Comparison of ENCODE assay signal across 1 cellular context in genomic region chr2:197786010-197786877, GRCh38.
TF ChIP-seq lines count a peak whose summit lies in the region.

No MANE protein-coding gene starts in this region.

TF ChIP-seq in GM23338, 12 proteins besides CTCF, POLR2A, EP300 and RAD21:
- TF ChIP-seq ZNF462 (CRISPR knock-in tag; IDR thresholded peaks at IDR 0.05) (peak; percentile 20; the same call in 1 of the 2 replicates), POLR2AphosphoS5 (IDR thresholded peaks at IDR 0.05; ENCODE audit: low read depth) (no peak), CREB1 (CRISPR knock-in tag; IDR thresholded peaks at IDR 0.05; ENCODE audit: low read depth) (peak; percentile 47; the same call in 1 of the 2 replicates), ZNF114 (CRISPR knock-in tag; IDR thresholded peaks at IDR 0.05) (no peak)
